ENCODE assay signal across 22 cellular contexts in the genomic region with DNA sequence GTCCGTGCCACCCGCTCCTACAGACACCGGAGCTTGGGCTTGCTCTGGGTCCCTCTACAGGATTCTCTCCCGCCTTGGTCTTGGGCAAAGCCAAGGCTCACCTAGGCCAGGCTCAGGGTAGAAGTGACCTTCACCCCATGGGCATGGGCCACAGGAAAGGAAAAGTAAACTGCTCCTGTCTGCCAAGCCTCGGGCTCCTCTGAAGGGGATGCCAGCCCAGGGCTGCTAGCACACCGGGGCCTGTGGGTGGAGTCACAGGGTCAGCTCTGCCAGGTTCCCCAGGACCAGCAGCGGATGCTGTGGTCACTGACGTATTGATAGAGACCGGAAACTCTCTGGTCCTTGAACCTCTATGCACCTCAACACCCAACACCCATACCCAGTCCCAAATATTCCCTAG.
"Had no signal": no experiment of that assay in that cellular context is flagged by ENCODE, and none has a peak within 500 bp of the region (broad histone marks: within the 10 kb centered on the region; RNA-seq: fewer than 3 reads in every experiment).

No MANE protein-coding gene starts in this region.

- H3K4me1 ChIP-seq: SJSA1 had no signal

- H3K4me3 ChIP-seq: SJSA1, SK-N-MC had no signal

- DNase-seq: KBM-7; NCI-H1092; NCI-H1105 treated with DMSO at 0.1 percent for 48 hours; NCI-H1417 treated with DMSO at 0.1 percent for 48 hours; NCI-H146; NCI-H1694 treated with DMSO at 0.1 percent for 48 hours; NCI-H2029; NCI-H2081 treated with DMSO at 0.1 percent for 48 hours; NCI-H2171; NCI-H226; NCI-H446; NCI-H510A; NCI-H524 treated with DMSO at 0.1 percent for 48 hours; NCI-H69; NCI-H774; NK-92 treated with Interleukin-12 subunit alpha and Interleukin-12 subunit beta, amount 100 ng/mL, for 24 hours; PC-3; SIG-M5 had no signal

- H3K36me3 ChIP-seq: SJSA1 had no signal

- ATAC-seq: Panc1, PC-3 had no signal

- H3K27ac ChIP-seq: HL-60, SJSA1, SK-N-MC had no signal

- H3K27me3 ChIP-seq: SJSA1 had no signal
